Comparison of ENCODE assay signal across 1 cellular context in the genomic region with DNA sequence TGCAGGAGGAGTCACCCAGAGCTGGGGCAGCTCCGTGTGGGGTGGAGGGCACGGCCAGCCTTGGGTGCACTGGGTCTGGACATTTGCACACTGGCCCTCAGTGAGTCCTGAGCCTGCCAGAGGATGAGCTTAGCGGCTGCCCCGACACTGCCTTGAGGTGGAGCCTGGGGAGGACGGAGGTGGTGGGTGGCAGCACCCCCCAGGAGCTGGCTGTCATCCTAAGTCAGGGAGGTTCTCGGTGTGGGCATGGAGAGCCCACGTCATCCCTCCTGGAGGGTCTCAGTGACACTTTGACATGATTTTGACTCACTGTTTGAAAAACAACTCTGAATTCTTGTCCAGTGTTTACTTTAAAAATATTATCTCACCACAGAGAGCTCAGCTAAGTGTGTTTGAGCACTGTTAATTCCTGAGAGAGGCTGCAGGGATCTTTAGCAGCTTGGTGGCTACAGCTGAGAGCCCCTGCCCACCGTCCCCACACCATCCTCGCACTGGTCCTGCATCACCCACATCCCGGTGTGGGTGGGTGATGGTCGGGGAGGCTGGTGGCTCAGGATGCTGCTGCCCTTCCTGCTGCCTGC.
TF ChIP-seq lines count a peak whose summit lies in the region.

No MANE protein-coding gene starts in this region.

TF ChIP-seq in HepG2, 621 proteins besides CTCF, POLR2A, EP300 and RAD21 (continued from another document):
- TF ChIP-seq, protein P1, sequence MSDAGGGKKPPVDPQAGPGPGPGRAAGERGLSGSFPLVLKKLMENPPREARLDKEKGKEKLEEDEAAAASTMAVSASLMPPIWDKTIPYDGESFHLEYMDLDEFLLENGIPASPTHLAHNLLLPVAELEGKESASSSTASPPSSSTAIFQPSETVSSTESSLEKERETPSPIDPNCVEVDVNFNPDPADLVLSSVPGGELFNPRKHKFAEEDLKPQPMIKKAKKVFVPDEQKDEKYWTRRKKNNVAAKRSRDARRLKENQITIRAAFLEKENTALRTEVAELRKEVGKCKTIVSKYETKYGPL (CRISPR knock-in tag; IDR thresholded peaks at IDR 0.05): no peak
- TF ChIP-seq ZNF12 (CRISPR knock-in tag; IDR thresholded peaks at IDR 0.05): no peak
- no peak for TF ChIP-seq RFX5 (IDR thresholded peaks at IDR 0.05; ENCODE audit: low read depth, low read length)
- TF ChIP-seq, protein P2, sequence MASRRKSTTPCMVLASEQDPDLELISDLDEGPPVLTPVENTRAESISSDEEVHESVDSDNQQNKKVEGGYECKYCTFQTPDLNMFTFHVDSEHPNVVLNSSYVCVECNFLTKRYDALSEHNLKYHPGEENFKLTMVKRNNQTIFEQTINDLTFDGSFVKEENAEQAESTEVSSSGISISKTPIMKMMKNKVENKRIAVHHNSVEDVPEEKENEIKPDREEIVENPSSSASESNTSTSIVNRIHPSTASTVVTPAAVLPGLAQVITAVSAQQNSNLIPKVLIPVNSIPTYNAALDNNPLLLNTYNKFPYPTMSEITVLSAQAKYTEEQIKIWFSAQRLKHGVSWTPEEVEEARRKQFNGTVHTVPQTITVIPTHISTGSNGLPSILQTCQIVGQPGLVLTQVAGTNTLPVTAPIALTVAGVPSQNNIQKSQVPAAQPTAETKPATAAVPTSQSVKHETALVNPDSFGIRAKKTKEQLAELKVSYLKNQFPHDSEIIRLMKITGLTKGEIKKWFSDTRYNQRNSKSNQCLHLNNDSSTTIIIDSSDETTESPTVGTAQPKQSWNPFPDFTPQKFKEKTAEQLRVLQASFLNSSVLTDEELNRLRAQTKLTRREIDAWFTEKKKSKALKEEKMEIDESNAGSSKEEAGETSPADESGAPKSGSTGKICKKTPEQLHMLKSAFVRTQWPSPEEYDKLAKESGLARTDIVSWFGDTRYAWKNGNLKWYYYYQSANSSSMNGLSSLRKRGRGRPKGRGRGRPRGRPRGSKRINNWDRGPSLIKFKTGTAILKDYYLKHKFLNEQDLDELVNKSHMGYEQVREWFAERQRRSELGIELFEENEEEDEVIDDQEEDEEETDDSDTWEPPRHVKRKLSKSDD (CRISPR knock-in tag; IDR thresholded peaks at IDR 0.05; ENCODE audit: low read depth): no peak
- no peak for TF ChIP-seq SSRP1 (CRISPR knock-in tag; IDR thresholded peaks at IDR 0.05)
- TF ChIP-seq ZNF232 (CRISPR knock-in tag; IDR thresholded peaks at IDR 0.05; ENCODE audit: borderline replicate concordance): no peak
- TF ChIP-seq ZNF296 (CRISPR knock-in tag; conservative IDR thresholded peaks at IDR 0.05): no peak
- no peak for TF ChIP-seq ZNF224 (CRISPR knock-in tag; IDR thresholded peaks at IDR 0.05)
- TF ChIP-seq PRPF4 (IDR thresholded peaks at IDR 0.05; ENCODE audit: low read depth, low read length, poor library complexity, severe bottlenecking): no peak
- TF ChIP-seq ZEB1 (IDR thresholded peaks at IDR 0.05; ENCODE audit: insufficient replicate concordance, low read depth): no peak
- TF ChIP-seq, protein P3, sequence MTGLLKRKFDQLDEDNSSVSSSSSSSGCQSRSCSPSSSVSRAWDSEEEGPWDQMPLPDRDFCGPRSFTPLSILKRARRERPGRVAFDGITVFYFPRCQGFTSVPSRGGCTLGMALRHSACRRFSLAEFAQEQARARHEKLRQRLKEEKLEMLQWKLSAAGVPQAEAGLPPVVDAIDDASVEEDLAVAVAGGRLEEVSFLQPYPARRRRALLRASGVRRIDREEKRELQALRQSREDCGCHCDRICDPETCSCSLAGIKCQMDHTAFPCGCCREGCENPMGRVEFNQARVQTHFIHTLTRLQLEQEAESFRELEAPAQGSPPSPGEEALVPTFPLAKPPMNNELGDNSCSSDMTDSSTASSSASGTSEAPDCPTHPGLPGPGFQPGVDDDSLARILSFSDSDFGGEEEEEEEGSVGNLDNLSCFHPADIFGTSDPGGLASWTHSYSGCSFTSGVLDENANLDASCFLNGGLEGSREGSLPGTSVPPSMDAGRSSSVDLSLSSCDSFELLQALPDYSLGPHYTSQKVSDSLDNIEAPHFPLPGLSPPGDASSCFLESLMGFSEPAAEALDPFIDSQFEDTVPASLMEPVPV (CRISPR knock-in tag; IDR thresholded peaks at IDR 0.05): no peak
- TF ChIP-seq BRD4 (CRISPR knock-in tag; IDR thresholded peaks at IDR 0.05): no peak
- TF ChIP-seq HNRNPUL1 (IDR thresholded peaks at IDR 0.05; ENCODE audit: low read depth, low read length): no peak
- TF ChIP-seq, protein P4, sequence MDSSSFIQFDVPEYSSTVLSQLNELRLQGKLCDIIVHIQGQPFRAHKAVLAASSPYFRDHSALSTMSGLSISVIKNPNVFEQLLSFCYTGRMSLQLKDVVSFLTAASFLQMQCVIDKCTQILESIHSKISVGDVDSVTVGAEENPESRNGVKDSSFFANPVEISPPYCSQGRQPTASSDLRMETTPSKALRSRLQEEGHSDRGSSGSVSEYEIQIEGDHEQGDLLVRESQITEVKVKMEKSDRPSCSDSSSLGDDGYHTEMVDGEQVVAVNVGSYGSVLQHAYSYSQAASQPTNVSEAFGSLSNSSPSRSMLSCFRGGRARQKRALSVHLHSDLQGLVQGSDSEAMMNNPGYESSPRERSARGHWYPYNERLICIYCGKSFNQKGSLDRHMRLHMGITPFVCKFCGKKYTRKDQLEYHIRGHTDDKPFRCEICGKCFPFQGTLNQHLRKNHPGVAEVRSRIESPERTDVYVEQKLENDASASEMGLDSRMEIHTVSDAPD (CRISPR knock-in tag; IDR thresholded peaks at IDR 0.05): no peak
- 0 out of 2 replicates have a peak, but pooled peaks have one; percentile 8 for TF ChIP-seq RARA (CRISPR knock-in tag; IDR thresholded peaks at IDR 0.05)
- TF ChIP-seq ZNF773 (CRISPR knock-in tag; IDR thresholded peaks at IDR 0.05; ENCODE audit: borderline replicate concordance): no peak
- TF ChIP-seq ZNF558 (CRISPR knock-in tag; IDR thresholded peaks at IDR 0.05; ENCODE audit: borderline replicate concordance): no peak
- TF ChIP-seq, protein P5, sequence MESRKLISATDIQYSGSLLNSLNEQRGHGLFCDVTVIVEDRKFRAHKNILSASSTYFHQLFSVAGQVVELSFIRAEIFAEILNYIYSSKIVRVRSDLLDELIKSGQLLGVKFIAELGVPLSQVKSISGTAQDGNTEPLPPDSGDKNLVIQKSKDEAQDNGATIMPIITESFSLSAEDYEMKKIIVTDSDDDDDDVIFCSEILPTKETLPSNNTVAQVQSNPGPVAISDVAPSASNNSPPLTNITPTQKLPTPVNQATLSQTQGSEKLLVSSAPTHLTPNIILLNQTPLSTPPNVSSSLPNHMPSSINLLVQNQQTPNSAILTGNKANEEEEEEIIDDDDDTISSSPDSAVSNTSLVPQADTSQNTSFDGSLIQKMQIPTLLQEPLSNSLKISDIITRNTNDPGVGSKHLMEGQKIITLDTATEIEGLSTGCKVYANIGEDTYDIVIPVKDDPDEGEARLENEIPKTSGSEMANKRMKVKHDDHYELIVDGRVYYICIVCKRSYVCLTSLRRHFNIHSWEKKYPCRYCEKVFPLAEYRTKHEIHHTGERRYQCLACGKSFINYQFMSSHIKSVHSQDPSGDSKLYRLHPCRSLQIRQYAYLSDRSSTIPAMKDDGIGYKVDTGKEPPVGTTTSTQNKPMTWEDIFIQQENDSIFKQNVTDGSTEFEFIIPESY (CRISPR knock-in tag; IDR thresholded peaks at IDR 0.05): 0 out of 2 replicates have a peak, but pooled peaks have one; percentile 28
- TF ChIP-seq, protein P6, sequence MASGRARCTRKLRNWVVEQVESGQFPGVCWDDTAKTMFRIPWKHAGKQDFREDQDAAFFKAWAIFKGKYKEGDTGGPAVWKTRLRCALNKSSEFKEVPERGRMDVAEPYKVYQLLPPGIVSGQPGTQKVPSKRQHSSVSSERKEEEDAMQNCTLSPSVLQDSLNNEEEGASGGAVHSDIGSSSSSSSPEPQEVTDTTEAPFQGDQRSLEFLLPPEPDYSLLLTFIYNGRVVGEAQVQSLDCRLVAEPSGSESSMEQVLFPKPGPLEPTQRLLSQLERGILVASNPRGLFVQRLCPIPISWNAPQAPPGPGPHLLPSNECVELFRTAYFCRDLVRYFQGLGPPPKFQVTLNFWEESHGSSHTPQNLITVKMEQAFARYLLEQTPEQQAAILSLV (CRISPR knock-in tag; IDR thresholded peaks at IDR 0.05; ENCODE audit: borderline replicate concordance): no peak
- no peak for TF ChIP-seq ESRRA (CRISPR knock-in tag; IDR thresholded peaks at IDR 0.05; ENCODE audit: low read depth)
- 0 out of 2 replicates have a peak, but pooled peaks have one; percentile 12 for TF ChIP-seq RXRA (CRISPR knock-in tag; IDR thresholded peaks at IDR 0.05)
TF ChIP-seq in HepG2: peak in this region for 4.
